ENCODE assay signal across 7 cellular contexts in genomic region chr7:32988148-32988547, GRCh38. TPM values are rescaled to one million over a fixed set of nuclear protein-coding genes. Genes with fewer than 3 reads are reported as not detected.
A peak's percentile ranks its signal among the peaks of the same experiment; 100 is the strongest.
DNase-seq lines count a peak whose midpoint lies in the region; ATAC-seq, FAIRE-seq and TF ChIP-seq lines count a peak whose summit lies in the region.
"Not testable (repeated sequence)": the region's sequence is repeated elsewhere in the genome, so short reads cannot be mapped to it uniquely, and the experiment has no call there.

No MANE protein-coding gene starts in this region.

- H3K4me2 ChIP-seq in K562 (ENCODE audit: insufficient read depth, low read length): not testable (repeated sequence)

- H3K9me3 ChIP-seq in K562 (replicated peaks; ENCODE audit: control insufficient read depth, insufficient read depth, low read depth, low read length): not testable (repeated sequence)

- CTCF ChIA-PET in K562 (lab: Yijun Ruan, JAX; ENCODE audit: low intra/inter-chr PET ratio): not testable (repeated sequence)

- not testable (repeated sequence) for TF ChIP-seq EP300 in K562 (IDR thresholded peaks at IDR 0.05; ENCODE audit: low read length)

- FAIRE-seq in K562 (lab: Jason Lieb, UNC): not testable (repeated sequence)

- H3K9ac ChIP-seq in K562 (ENCODE audit: insufficient read depth in 1 of 2, low read depth in 2 of 2, low read length in 2 of 2): not testable (repeated sequence)

- H3K36me3 ChIP-seq in K562 (ENCODE audit: control insufficient read depth, insufficient read depth, low read length): not testable (repeated sequence)

- DNase-seq in Kasumi-1 (lab: John Stamatoyannopoulos, UW) (peak; percentile 50 to 73), SHP77 (lab: John Stamatoyannopoulos, UW) (peak; percentile 79 to 80)
- DNase-seq in K562 (ENCODE audit: extremely low read depth in 1 of 4, low spot score in 3 of 4): not testable (repeated sequence)

- H3K9me1 ChIP-seq in K562 (ENCODE audit: control insufficient read depth, insufficient read depth, low read length): not testable (repeated sequence)

- BruUV-seq in K562 (replicated peaks; lab: Mats Ljungman, UMichigan): not testable (repeated sequence)

- not testable (repeated sequence) for TF ChIP-seq CTCF in K562 (IDR thresholded peaks at IDR 0.05 in 2 of 3, conservative IDR thresholded peaks at IDR 0.05 in 1 of 3; ENCODE audit: insufficient read depth in 2 of 3, low read depth in 1 of 3, low read length in 3 of 3)

- in situ Hi-C loops in K562 (cut with MboI): not testable (repeated sequence)

- TF ChIP-seq RAD21 in K562 (CRISPR knock-in tag; conservative IDR thresholded peaks at IDR 0.05 in 1 of 2, IDR thresholded peaks at IDR 0.05 in 1 of 2): not testable (repeated sequence)

- not testable (repeated sequence) for H3K27me3 ChIP-seq in K562 (ENCODE audit: control insufficient read depth in 2 of 2, insufficient read depth in 2 of 2, low read length in 2 of 2)

- ATAC-seq in GM18517 (IDR thresholded peaks at IDR 0.05; ENCODE audit: unreplicated experiment) (peak; percentile 84), GM19467 (IDR thresholded peaks at IDR 0.05; ENCODE audit: unreplicated experiment) (peak; percentile 51), HG02571 (IDR thresholded peaks at IDR 0.05; ENCODE audit: unreplicated experiment) (peak; percentile 86), HG03095 (IDR thresholded peaks at IDR 0.05; ENCODE audit: unreplicated experiment) (peak; percentile 79), K562 (peak; percentile 59)

- H2AFZ ChIP-seq in K562 (ENCODE audit: low read depth, low read length): not testable (repeated sequence)

- TF ChIP-seq POLR2A in K562 (conservative IDR thresholded peaks at IDR 0.05): not testable (repeated sequence)

- WGBS in K562 (ENCODE audit: insufficient coverage, low coverage, missing lambda C conversion rate): 51% methylated on average over 3 of the region's 8 CpGs

- H3K79me2 ChIP-seq in K562 (ENCODE audit: control insufficient read depth, insufficient read depth, low read length): not testable (repeated sequence)

- POLR2A ChIA-PET in K562 (lab: Yijun Ruan, JAX): not testable (repeated sequence)

- not testable (repeated sequence) for H3K4me1 ChIP-seq in K562 (replicated peaks in 1 of 2; ENCODE audit: control insufficient read depth in 2 of 2, insufficient read depth in 2 of 2, low read length in 2 of 2)

- intact Hi-C loops in K562 (cut with micrococcal nuclease): not testable (repeated sequence)

- not testable (repeated sequence) for H4K20me1 ChIP-seq in K562 (replicated peaks; ENCODE audit: control insufficient read depth, insufficient read depth, low read length)

- not testable (repeated sequence) for H3K4me3 ChIP-seq in K562

- not testable (repeated sequence) for H3K27ac ChIP-seq in K562 (ENCODE audit: extremely low read depth, low read depth, low read length)

TF ChIP-seq in K562, 482 proteins besides CTCF, POLR2A, EP300 and RAD21:
- TF ChIP-seq ZNF175 (CRISPR knock-in tag; IDR thresholded peaks at IDR 0.05; ENCODE audit: low read depth): peak; percentile 16; the same call in 1 of the 2 replicates
- not testable (repeated sequence) for TF ChIP-seq CEBPG (CRISPR knock-in tag; IDR thresholded peaks at IDR 0.05)
- peak in 1 of 2 experiments; percentile 49; a peak in 2 of 4 replicates for TF ChIP-seq CEBPG (tag; conservative IDR thresholded peaks at IDR 0.05 in 1 of 2, IDR thresholded peaks at IDR 0.05 in 1 of 2)
- 0 out of 2 replicates have a peak, but pooled peaks have one; percentile 22 for TF ChIP-seq ZNF589 (CRISPR knock-in tag; IDR thresholded peaks at IDR 0.05; ENCODE audit: low read depth)

RNA-seq across cellular contexts. Expression of gene FKBP9, which starts 30.9 kb away (rescaled TPM):
- 60.0 and 63.9 TPM in 2 replicates for total RNA-seq in K562 (2011; cell fraction: chromatin; rRNA removed; ENCODE audit: low replicate concordance)
- total RNA-seq in K562 (2011; cell fraction: nucleolus; rRNA removed): 53.8 and 63.0 TPM in 2 replicates
- 56.3 and 59.8 TPM in 2 replicates for total RNA-seq in K562 (2011; cell fraction: nucleoplasm; rRNA removed)
- total RNA-seq in K562 (2014; rRNA removed) (14.4 and 18.6 TPM in 2 replicates), K562 (2014; rRNA removed; fragmentation: Illumina TruSeq; extraction: Trizol) (18.8 and 19.2 TPM in 2 replicates), K562 (2015; rRNA removed; fragmentation: Illumina TruSeq; extraction: Trizol) (17.0 and 17.8 TPM in 2 replicates), K562 (2021) (23.7 and 27.2 TPM in 2 replicates)
- polyA plus RNA-seq in K562 (2011; rRNA removed) (15.9 and 18.6 TPM in 2 replicates), K562 (2014; fragmentation: Illumina TruSeq; extraction: Trizol) (15.8 and 16.7 TPM in 2 replicates), K562 (2014; fragmentation: Nextera tagmentation; extraction: Ambion mirVana) (1 to 10 TPM; 5.9 to 8.1 TPM), K562 (2014; rRNA removed) (10.9 and 12.2 TPM in 2 replicates)
- 16.3 and 28.5 TPM in 2 replicates for polyA plus RNA-seq in K562 (2011; cell fraction: cytosol; rRNA removed)
- polyA plus RNA-seq in K562 (2011; cell fraction: nucleus; rRNA removed): 17.6 and 26.7 TPM in 2 replicates
- 24.7 and 37.0 TPM in 2 replicates for polyA plus RNA-seq in K562 (2012)
- polyA minus RNA-seq in K562 (2011; rRNA and poly(A)+ RNA removed): 55.7 and 77.7 TPM in 2 replicates
- 11.5 and 28.3 TPM in 2 replicates for polyA minus RNA-seq in K562 (2011; cell fraction: cytosol; rRNA and poly(A)+ RNA removed)
- polyA minus RNA-seq in K562 (2011; cell fraction: nucleus; rRNA and poly(A)+ RNA removed): 9.7 and 17.9 TPM in 2 replicates
